8 cellular contexts compared by ENCODE assay signal in genomic region chr7:116499168-116500070, GRCh38. TPM values are rescaled to one million over a fixed set of nuclear protein-coding genes. Genes with fewer than 3 reads are reported as not detected.
A peak's percentile ranks its signal among the peaks of the same experiment; 100 is the strongest.
DNase-seq lines count a peak whose midpoint lies in the region; ATAC-seq and TF ChIP-seq lines count a peak whose summit lies in the region.

A gene with protein sequence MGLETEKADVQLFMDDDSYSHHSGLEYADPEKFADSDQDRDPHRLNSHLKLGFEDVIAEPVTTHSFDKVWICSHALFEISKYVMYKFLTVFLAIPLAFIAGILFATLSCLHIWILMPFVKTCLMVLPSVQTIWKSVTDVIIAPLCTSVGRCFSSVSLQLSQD (plus strand): TSS chr7:116499738. CDS start chr7:116499782, 44 bp downstream.

- no peak for DNase-seq in AG09309 (ENCODE audit: low read depth)
- DNase-seq in activated T-helper 9 cell treated with anti-CD3 and anti-CD28 coated beads, Interleukin-2, amount 50 U/mL, for 16 hours (ENCODE audit: low read depth): peak; percentile 10
- peak; percentile 24 for DNase-seq in germinal center (ENCODE audit: low spot score)
- DNase-seq in neural progenitor cell (ENCODE audit: low spot score): peak; percentile 75
- no peak for DNase-seq in NCI-H524 treated with DMSO at 0.1 percent for 48 hours (lab: John Stamatoyannopoulos, UW)
- DNase-seq in GDM1 (lab: John Stamatoyannopoulos, UW): no peak

- peak within 1 kb of the TSS; percentile 83 for H3K27ac Mint-ChIP-seq in neural progenitor cell

- peaks cover 41% of the 10 kb centered on the region for H3K4me1 ChIP-seq in KMS-11 (ENCODE audit: low read depth, poor library complexity, severe bottlenecking)
- H3K4me1 ChIP-seq in neural progenitor cell: peaks cover 9% of the 10 kb centered on the region

- no peaks in the 10 kb centered on the region for H4K20me1 ChIP-seq in KMS-11 (ENCODE audit: insufficient read depth)
- no peaks in the 10 kb centered on the region for H4K20me1 ChIP-seq in neural progenitor cell (ENCODE audit: low read depth)

- TF ChIP-seq CTCF in AG09309 (IDR thresholded peaks at IDR 0.05; ENCODE audit: control insufficient read depth, insufficient read depth, low read depth, low read length, missing control alignments): no peak
- TF ChIP-seq CTCF in KMS-11 (conservative IDR thresholded peaks at IDR 0.05; ENCODE audit: low read depth, low read length): no peak
- no peak for TF ChIP-seq CTCF in neural progenitor cell (IDR thresholded peaks at IDR 0.05)

- H3K9ac ChIP-seq in KMS-11: peak within 1 kb of the TSS; percentile 67
- no peak within 1 kb of the TSS for H3K9ac ChIP-seq in neural progenitor cell

- H2AFZ ChIP-seq in KMS-11 (ENCODE audit: low read depth) (peak within 1 kb of the TSS; percentile 80), neural progenitor cell (replicated peaks) (peak within 1 kb of the TSS; percentile 99)

- peak; percentile 50 for ATAC-seq in GM19025 (IDR thresholded peaks at IDR 0.05; ENCODE audit: low read depth, unreplicated experiment)

- peaks cover 11% of the 10 kb centered on the region for H3F3A ChIP-seq in neural progenitor cell (ENCODE audit: low read depth)

- H3K27me3 ChIP-seq in KMS-11 (ENCODE audit: insufficient read depth, low read depth) (no peaks in the 10 kb centered on the region), neural progenitor cell (peaks cover 47% of the 10 kb centered on the region)

- H3K79me2 ChIP-seq in KMS-11 (ENCODE audit: insufficient read depth, low read depth): peaks cover 4% of the 10 kb centered on the region; the same call in 1 of the 2 replicates
- no peaks in the 10 kb centered on the region for H3K79me2 ChIP-seq in neural progenitor cell (ENCODE audit: low read depth)

- H3K27ac ChIP-seq in KMS-11: peak within 1 kb of the TSS; percentile 61
- no peak within 1 kb of the TSS for H3K27ac ChIP-seq in neural progenitor cell

- H3K9me3 Mint-ChIP-seq in neural progenitor cell: no peaks in the 10 kb centered on the region

- peaks cover 8% of the 10 kb centered on the region for H3K4me1 Mint-ChIP-seq in neural progenitor cell

- peak within 1 kb of the TSS; percentile 86 for H3K4me3 Mint-ChIP-seq in neural progenitor cell

- peaks cover 24% of the 10 kb centered on the region for H3K27me3 Mint-ChIP-seq in neural progenitor cell (ENCODE audit: insufficient read depth, low read depth)

- H3K36me3 ChIP-seq in KMS-11 (ENCODE audit: insufficient read depth) (no peaks in the 10 kb centered on the region), neural progenitor cell (no peaks in the 10 kb centered on the region)

- no peaks in the 10 kb centered on the region for H3K9me3 ChIP-seq in neural progenitor cell (ENCODE audit: low read depth)

- peak within 1 kb of the TSS; percentile 80 for H3K4me3 ChIP-seq in AG09309 (ENCODE audit: control insufficient read depth, low read depth, low read length)
- peak within 1 kb of the TSS; percentile 33 for H3K4me3 ChIP-seq in KMS-11 (IDR thresholded peaks at IDR 0.05; ENCODE audit: insufficient read depth, low read depth, low read length)
- peak within 1 kb of the TSS; percentile 67 for H3K4me3 ChIP-seq in neural progenitor cell

- H3K4me2 ChIP-seq in KMS-11 (peak within 1 kb of the TSS; percentile 88), neural progenitor cell (peak within 1 kb of the TSS; percentile 96)

- no peaks in the 10 kb centered on the region for H3K36me3 Mint-ChIP-seq in neural progenitor cell

RNA-seq across cellular contexts. Expression of the gene that starts here (rescaled TPM):
- total RNA-seq in neural progenitor cell (ENCODE audit: low replicate concordance): 0.37 and 0.56 TPM in 2 replicates

Comparison
In these comparisons a context has a peak if more than half of its experiments do, and no peak if none do; other contexts are left out.
1. Peak in DNase-seq, H3K4me3 ChIP-seq and H3K4me2 ChIP-seq in neural progenitor cell; RNA of the gene not detected or under 1 TPM.
2. DNase-seq: peak in activated T-helper 9 cell treated with anti-CD3 and anti-CD28 coated beads, Interleukin-2, amount 50 U/mL, for 16 hours (single experiment) and germinal center (single experiment); none in AG09309 (single experiment), NCI-H524 treated with DMSO at 0.1 percent for 48 hours (single experiment) and GDM1 (single experiment).
3. Peak in every context shown above with its lines, with median percentiles within 50 percentile points of each other: H3K4me3 ChIP-seq.